ENCODE assay signal across 30 cellular contexts in the genomic region with DNA sequence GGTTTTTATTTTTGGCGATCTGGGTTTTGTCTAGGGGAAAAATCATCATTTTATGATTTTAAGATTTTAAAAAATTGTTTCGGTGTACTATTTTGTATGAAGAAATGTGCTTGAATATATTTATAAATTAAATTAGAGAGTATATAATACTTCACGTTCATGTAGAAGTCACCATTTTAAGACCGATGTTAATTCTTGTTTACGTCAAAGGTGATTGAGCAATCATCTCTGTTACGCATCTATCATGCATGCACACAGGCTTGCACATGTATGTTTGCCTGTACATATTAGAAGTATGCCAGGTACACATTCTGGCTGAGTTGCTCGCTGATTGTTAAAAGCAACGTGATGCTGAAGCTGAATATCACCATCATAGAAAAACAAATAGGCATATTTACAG.
"Had no signal": no experiment of that assay in that cellular context is flagged by ENCODE, and none has a peak within 500 bp of the region (broad histone marks: within the 10 kb centered on the region; RNA-seq: fewer than 3 reads in every experiment).

No MANE protein-coding gene starts in this region.

- H3K9me3 ChIP-seq: ascending aorta, breast epithelium, colonic mucosa, esophagus squamous epithelium had no signal

- H3K36me3 ChIP-seq: ascending aorta, breast epithelium, colonic mucosa had no signal

- H3K4me1 ChIP-seq: breast epithelium had no signal

- DNase-seq: activated CD4-positive, alpha-beta memory T cell treated with anti-CD3 and anti-CD28 coated beads, Interleukin-2, amount 10 ng/mL, durations not matched to agents 7 days and 5 days; activated CD4-positive, alpha-beta T cell treated with anti-CD3 and anti-CD28 coated beads for 4 hours; activated CD4-positive, alpha-beta T cell treated with anti-CD3 and anti-CD28 coated beads, Interleukin-2, amount 10 ng/mL, durations not matched to agents 7 days and 5 days; activated CD4-positive, alpha-beta T cell treated with anti-CD3 and anti-CD28 coated beads, Interleukin-2, amount 50 U/mL, for 4 hours; activated CD4-positive, CD25-positive, alpha-beta regulatory T cell; activated CD4-positive, CD25-positive, alpha-beta regulatory T cell treated with anti-CD3 and anti-CD28 coated beads, Interleukin-2, amount 50 U/mL, for 72 hours; activated CD8-positive, alpha-beta memory T cell treated with anti-CD3 and anti-CD28 coated beads, Interleukin-2, amount 50 U/mL, for 48 hours; activated gamma-delta T cell; activated naive CD4-positive, alpha-beta T cell; activated naive CD4-positive, alpha-beta T cell treated with anti-CD3 and anti-CD28 coated beads, Interleukin-2, amount 10 ng/mL, durations not matched to agents 7 days and 5 days; activated naive CD8-positive, alpha-beta T cell treated with anti-CD3 and anti-CD28 coated beads, Interleukin-2, amount 10 ng/mL, durations not matched to agents 7 days and 5 days; activated T-cell treated with anti-CD3 and anti-CD28 coated beads for 4 hours; activated T-cell treated with anti-CD3 and anti-CD28 coated beads, Interleukin-2, amount 50 U/mL, for 24 hours; activated T-cell treated with anti-CD3 and anti-CD28 coated beads, Interleukin-2, amount 50 U/mL, for 72 hours; central memory CD4-positive, alpha-beta T cell; cerebellar nuclear complex; colonic mucosa; effector CD8-positive, alpha-beta T cell; esophagus squamous epithelium; foreskin melanocyte; head of caudate nucleus; T-helper 1 cell; T-helper 2 cell had no signal

- FAIRE-seq: endometrium, endothelial cell of umbilical vein had no signal

- ATAC-seq: activated naive CD4-positive, alpha-beta T cell treated with anti-CD3 and anti-CD28 coated beads, Interleukin-2, amount 50 U/mL, for 72 hours; activated T-cell treated with anti-CD3 and anti-CD28 coated beads, Interleukin-2, amount 50 U/mL, for 72 hours had no signal

- H3K27me3 ChIP-seq: ascending aorta, breast epithelium, cardiac muscle cell, colonic mucosa, esophagus squamous epithelium had no signal

- H3K27ac ChIP-seq: ascending aorta, breast epithelium, cardiac muscle cell, colonic mucosa, epithelial cell of prostate, esophagus squamous epithelium had no signal

- H3K4me3 ChIP-seq: ascending aorta, breast epithelium, cardiac muscle cell, colonic mucosa, esophagus squamous epithelium had no signal
